Comparison of ENCODE assay signal across 1 cellular context in the genomic region with DNA sequence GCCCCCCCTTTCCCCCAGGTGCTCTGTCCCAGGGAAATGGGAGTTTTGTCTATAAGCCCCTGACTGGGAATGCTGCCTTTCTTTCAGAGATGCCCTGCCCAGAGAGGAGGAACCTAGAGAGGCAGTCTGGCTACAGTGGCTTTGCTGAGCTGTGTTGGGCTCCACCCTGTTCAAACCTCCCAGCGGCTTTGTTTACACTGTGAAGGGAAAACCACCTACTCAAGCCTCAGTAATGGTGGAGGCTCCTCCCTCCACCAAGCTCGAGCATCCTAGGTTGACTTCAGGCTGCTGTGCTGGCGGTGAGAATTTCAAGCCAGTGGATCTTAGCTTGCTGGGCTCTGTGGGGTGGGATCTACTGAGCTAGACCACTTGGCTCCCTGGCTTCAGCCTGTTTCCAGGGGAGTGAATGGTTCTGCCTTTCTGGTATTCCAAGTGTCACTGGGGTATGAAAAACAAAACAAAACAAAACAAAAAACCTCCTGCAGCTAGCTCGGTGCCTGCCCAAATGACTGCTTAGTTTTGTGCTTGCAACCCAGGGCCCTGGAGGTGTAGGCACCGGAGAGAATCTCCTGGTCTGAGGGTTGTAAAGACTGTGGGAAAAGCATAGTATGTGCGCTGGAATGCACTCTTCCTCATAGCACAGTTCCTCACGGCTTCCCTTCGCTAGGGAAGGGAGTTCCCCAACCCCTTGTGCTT.
TF ChIP-seq lines count a peak whose summit lies in the region.

No MANE protein-coding gene starts in this region.

TF ChIP-seq in HepG2, 621 proteins besides CTCF, POLR2A, EP300 and RAD21 (continued from another document):
- TF ChIP-seq NKX3-1 (CRISPR knock-in tag; IDR thresholded peaks at IDR 0.05), result no peak
- no peak for TF ChIP-seq ZC3H4 (CRISPR knock-in tag; IDR thresholded peaks at IDR 0.05; ENCODE audit: borderline replicate concordance)
- no peak for TF ChIP-seq ZKSCAN1 (IDR thresholded peaks at IDR 0.05; ENCODE audit: low read length)
- TF ChIP-seq NFATC3 (CRISPR knock-in tag; IDR thresholded peaks at IDR 0.05), result no peak
- TF ChIP-seq RFX5 (IDR thresholded peaks at IDR 0.05; ENCODE audit: low read depth, low read length), result no peak
- TF ChIP-seq ZNF552 (CRISPR knock-in tag; IDR thresholded peaks at IDR 0.05; ENCODE audit: borderline replicate concordance), result no peak
- no peak for TF ChIP-seq ZNF382 (CRISPR knock-in tag; IDR thresholded peaks at IDR 0.05; ENCODE audit: borderline replicate concordance)
- TF ChIP-seq, protein P1, sequence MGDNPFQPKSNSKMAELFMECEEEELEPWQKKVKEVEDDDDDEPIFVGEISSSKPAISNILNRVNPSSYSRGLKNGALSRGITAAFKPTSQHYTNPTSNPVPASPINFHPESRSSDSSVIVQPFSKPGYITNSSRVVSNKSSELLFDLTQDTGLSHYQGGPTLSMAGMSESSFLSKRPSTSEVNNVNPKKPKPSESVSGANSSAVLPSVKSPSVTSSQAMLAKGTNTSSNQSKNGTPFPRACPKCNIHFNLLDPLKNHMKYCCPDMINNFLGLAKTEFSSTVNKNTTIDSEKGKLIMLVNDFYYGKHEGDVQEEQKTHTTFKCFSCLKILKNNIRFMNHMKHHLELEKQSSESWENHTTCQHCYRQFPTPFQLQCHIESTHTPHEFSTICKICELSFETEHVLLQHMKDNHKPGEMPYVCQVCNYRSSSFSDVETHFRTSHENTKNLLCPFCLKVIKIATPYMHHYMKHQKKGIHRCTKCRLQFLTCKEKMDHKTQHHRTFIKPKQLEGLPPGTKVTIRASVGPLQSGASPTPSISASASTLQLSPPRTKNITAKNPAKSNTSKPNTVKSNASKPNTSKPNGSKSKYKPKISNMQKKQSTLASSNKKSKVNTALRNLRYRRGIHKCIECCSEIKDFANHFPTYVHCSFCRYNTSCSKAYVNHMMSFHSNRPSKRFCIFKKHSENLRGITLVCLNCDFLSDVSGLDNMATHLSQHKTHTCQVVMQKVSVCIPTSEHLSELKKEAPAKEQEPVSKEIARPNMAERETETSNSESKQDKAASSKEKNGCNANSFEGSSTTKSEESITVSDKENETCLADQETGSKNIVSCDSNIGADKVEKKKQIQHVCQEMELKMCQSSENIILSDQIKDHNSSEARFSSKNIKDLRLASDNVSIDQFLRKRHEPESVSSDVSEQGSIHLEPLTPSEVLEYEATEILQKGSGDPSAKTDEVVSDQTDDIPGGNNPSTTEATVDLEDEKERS (CRISPR knock-in tag; IDR thresholded peaks at IDR 0.05), result no peak
- TF ChIP-seq RARA (CRISPR knock-in tag; IDR thresholded peaks at IDR 0.05), result no peak
- TF ChIP-seq, protein P2, sequence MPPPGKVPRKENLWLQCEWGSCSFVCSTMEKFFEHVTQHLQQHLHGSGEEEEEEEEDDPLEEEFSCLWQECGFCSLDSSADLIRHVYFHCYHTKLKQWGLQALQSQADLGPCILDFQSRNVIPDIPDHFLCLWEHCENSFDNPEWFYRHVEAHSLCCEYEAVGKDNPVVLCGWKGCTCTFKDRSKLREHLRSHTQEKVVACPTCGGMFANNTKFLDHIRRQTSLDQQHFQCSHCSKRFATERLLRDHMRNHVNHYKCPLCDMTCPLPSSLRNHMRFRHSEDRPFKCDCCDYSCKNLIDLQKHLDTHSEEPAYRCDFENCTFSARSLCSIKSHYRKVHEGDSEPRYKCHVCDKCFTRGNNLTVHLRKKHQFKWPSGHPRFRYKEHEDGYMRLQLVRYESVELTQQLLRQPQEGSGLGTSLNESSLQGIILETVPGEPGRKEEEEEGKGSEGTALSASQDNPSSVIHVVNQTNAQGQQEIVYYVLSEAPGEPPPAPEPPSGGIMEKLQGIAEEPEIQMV (CRISPR knock-in tag; IDR thresholded peaks at IDR 0.05; ENCODE audit: low read depth), result no peak
- no peak for TF ChIP-seq PRMT3 (CRISPR knock-in tag; IDR thresholded peaks at IDR 0.05; ENCODE audit: borderline replicate concordance, low read depth)
- no peak for TF ChIP-seq ZNF441 (CRISPR knock-in tag; IDR thresholded peaks at IDR 0.05; ENCODE audit: borderline replicate concordance)
- no peak for TF ChIP-seq DMAP1 (CRISPR knock-in tag; IDR thresholded peaks at IDR 0.05)
- no peak for TF ChIP-seq KAT7 (CRISPR knock-in tag; IDR thresholded peaks at IDR 0.05; ENCODE audit: borderline replicate concordance)
